ENCODE assay signal across 1 cellular context in genomic region chr9:134411451-134412297, GRCh38.
TF ChIP-seq lines count a peak whose summit lies in the region.

No MANE protein-coding gene starts in this region.

TF ChIP-seq in HCT116, 20 proteins besides CTCF, POLR2A, EP300 and RAD21 (continued from another document):
- TF ChIP-seq, protein P1, sequence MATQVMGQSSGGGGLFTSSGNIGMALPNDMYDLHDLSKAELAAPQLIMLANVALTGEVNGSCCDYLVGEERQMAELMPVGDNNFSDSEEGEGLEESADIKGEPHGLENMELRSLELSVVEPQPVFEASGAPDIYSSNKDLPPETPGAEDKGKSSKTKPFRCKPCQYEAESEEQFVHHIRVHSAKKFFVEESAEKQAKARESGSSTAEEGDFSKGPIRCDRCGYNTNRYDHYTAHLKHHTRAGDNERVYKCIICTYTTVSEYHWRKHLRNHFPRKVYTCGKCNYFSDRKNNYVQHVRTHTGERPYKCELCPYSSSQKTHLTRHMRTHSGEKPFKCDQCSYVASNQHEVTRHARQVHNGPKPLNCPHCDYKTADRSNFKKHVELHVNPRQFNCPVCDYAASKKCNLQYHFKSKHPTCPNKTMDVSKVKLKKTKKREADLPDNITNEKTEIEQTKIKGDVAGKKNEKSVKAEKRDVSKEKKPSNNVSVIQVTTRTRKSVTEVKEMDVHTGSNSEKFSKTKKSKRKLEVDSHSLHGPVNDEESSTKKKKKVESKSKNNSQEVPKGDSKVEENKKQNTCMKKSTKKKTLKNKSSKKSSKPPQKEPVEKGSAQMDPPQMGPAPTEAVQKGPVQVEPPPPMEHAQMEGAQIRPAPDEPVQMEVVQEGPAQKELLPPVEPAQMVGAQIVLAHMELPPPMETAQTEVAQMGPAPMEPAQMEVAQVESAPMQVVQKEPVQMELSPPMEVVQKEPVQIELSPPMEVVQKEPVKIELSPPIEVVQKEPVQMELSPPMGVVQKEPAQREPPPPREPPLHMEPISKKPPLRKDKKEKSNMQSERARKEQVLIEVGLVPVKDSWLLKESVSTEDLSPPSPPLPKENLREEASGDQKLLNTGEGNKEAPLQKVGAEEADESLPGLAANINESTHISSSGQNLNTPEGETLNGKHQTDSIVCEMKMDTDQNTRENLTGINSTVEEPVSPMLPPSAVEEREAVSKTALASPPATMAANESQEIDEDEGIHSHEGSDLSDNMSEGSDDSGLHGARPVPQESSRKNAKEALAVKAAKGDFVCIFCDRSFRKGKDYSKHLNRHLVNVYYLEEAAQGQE (IDR thresholded peaks at IDR 0.05; ENCODE audit: low read depth), result no peak
- TF ChIP-seq TCF7L2 (IDR thresholded peaks at IDR 0.05; ENCODE audit: borderline replicate concordance, extremely low read depth, insufficient read depth, insufficient read length) (no peak), EZH2 (IDR thresholded peaks at IDR 0.05) (no peak), CEBPB (IDR thresholded peaks at IDR 0.05; ENCODE audit: low read depth) (no peak), ATF3 (IDR thresholded peaks at IDR 0.05) (no peak)
TF ChIP-seq in HCT116: peak in this region for 0.
